Comparison of ENCODE assay signal across 29 cellular contexts in genomic region chr18:54786211-54786610, GRCh38.
"Had no signal": no experiment of that assay in that cellular context is flagged by ENCODE, and none has a peak within 500 bp of the region (broad histone marks: within the 10 kb centered on the region; RNA-seq: fewer than 3 reads in every experiment).

No MANE protein-coding gene starts in this region.

- H3K9me3 ChIP-seq: adrenal gland, body of pancreas, breast epithelium had no signal

- DNase-seq: activated B cell treated with CpG ODN at 0.5 μM for 24 hours; activated CD4-positive, alpha-beta memory T cell treated with anti-CD3 and anti-CD28 coated beads, Interleukin-2, amount 10 ng/mL, durations not matched to agents 7 days and 5 days; activated CD4-positive, alpha-beta T cell treated with anti-CD3 and anti-CD28 coated beads for 4 hours; activated CD4-positive, alpha-beta T cell treated with anti-CD3 and anti-CD28 coated beads, Interleukin-2, amount 10 ng/mL, durations not matched to agents 24 days and 14 days; activated CD4-positive, alpha-beta T cell treated with anti-CD3 and anti-CD28 coated beads, Interleukin-2, amount 50 U/mL, for 48 hours; activated CD4-positive, CD25-positive, alpha-beta regulatory T cell treated with anti-CD3 and anti-CD28 coated beads, Interleukin-2, amount 50 U/mL, for 72 hours; activated CD8-positive, alpha-beta memory T cell treated with anti-CD3 and anti-CD28 coated beads for 24 hours; activated CD8-positive, alpha-beta memory T cell treated with anti-CD3 and anti-CD28 coated beads, Interleukin-2, amount 10 ng/mL, durations not matched to agents 7 days and 5 days; activated CD8-positive, alpha-beta memory T cell treated with anti-CD3 and anti-CD28 coated beads, Interleukin-2, amount 50 U/mL, for 48 hours; activated CD8-positive, alpha-beta T cell treated with anti-CD3 and anti-CD28 coated beads, Interleukin-2, amount 10 ng/mL, durations not matched to agents 7 days and 5 days; activated effector memory CD4-positive, alpha-beta T cell treated with Interleukin-2 at 50 U/mL for 16 hours; activated gamma-delta T cell; activated naive CD4-positive, alpha-beta T cell treated with anti-CD3 and anti-CD28 coated beads, Interleukin-2, amount 10 ng/mL, durations not matched to agents 7 days and 5 days; activated naive CD4-positive, alpha-beta T cell treated with Interleukin-2 at 50 U/mL for 16 hours; activated T-cell treated with anti-CD3 and anti-CD28 coated beads, Interleukin-2, amount 50 U/mL, for 24 hours; activated T-cell treated with anti-CD3 and anti-CD28 coated beads, Interleukin-2, amount 50 U/mL, for 48 hours; adrenal gland; amniotic stem cell; aorta; body of pancreas; brain microvascular endothelial cell; central memory CD4-positive, alpha-beta T cell; T-cell; T-helper 17 cell had no signal

- H3K4me1 ChIP-seq: adrenal gland, body of pancreas, breast epithelium had no signal

- H3K4me3 ChIP-seq: adrenal gland, body of pancreas, breast epithelium had no signal

- H3K36me3 ChIP-seq: adrenal gland, brain microvascular endothelial cell, breast epithelium had no signal

- ATAC-seq: activated CD8-positive, alpha-beta memory T cell treated with anti-CD3 and anti-CD28 coated beads, Interleukin-2, amount 10 ng/mL, durations not matched to agents 7 days and 5 days; activated CD8-positive, alpha-beta T cell treated with anti-CD3 and anti-CD28 coated beads, Interleukin-2, amount 10 ng/mL, durations not matched to agents 7 days and 5 days; T-cell; T-helper 17 cell had no signal

- H3K36me3 Mint-ChIP-seq: activated CD8-positive, alpha-beta memory T cell treated with anti-CD3 and anti-CD28 coated beads, Interleukin-2, amount 10 ng/mL, durations not matched to agents 7 days and 5 days; activated naive CD4-positive, alpha-beta T cell treated with anti-CD3 and anti-CD28 coated beads, Interleukin-2, amount 10 ng/mL, durations not matched to agents 7 days and 5 days; activated naive CD4-positive, alpha-beta T cell treated with anti-CD3 and anti-CD28 coated beads, Interleukin-2, amount 50 U/mL, for 24 hours; activated naive CD8-positive, alpha-beta T cell; T-cell had no signal

- H3K9me3 Mint-ChIP-seq: activated B cell treated with CpG ODN at 0.5 μM for 24 hours; activated CD4-positive, alpha-beta T cell treated with anti-CD3 and anti-CD28 coated beads, Interleukin-2, amount 10 ng/mL, durations not matched to agents 24 days and 14 days; activated naive CD4-positive, alpha-beta T cell treated with anti-CD3 and anti-CD28 coated beads, Interleukin-2, amount 50 U/mL, for 24 hours; activated T-cell treated with anti-CD3 and anti-CD28 coated beads, Interleukin-2, amount 50 U/mL, for 24 hours; activated T-helper 2 cell treated with anti-CD3 and anti-CD28 coated beads, Interferon-gamma antibody, Interleukin-2, Interleukin-4, amounts not matched to agents 10 μg/mL and 5 μg/mL and 100 μg/mL, durations not matched to agents 14 hours and 24 hours and 36 hours had no signal

- H3K27me3 ChIP-seq: adrenal gland, body of pancreas, brain microvascular endothelial cell, breast epithelium had no signal

- H3K27me3 Mint-ChIP-seq: activated CD4-positive, alpha-beta memory T cell treated with anti-CD3 and anti-CD28 coated beads, Interleukin-2, amount 10 ng/mL, durations not matched to agents 7 days and 5 days; activated CD8-positive, alpha-beta memory T cell treated with anti-CD3 and anti-CD28 coated beads, Interleukin-2, amount 10 ng/mL, durations not matched to agents 7 days and 5 days; activated naive CD8-positive, alpha-beta T cell; activated T-cell treated with anti-CD3 and anti-CD28 coated beads, Interleukin-2, amount 50 U/mL, for 24 hours had no signal

- H3K4me1 Mint-ChIP-seq: activated naive CD4-positive, alpha-beta T cell treated with anti-CD3 and anti-CD28 coated beads, Interleukin-2, amount 50 U/mL, for 24 hours; T-cell; T-helper 17 cell had no signal

- H3K27ac Mint-ChIP-seq: activated B cell treated with CpG ODN at 0.5 μM for 24 hours; activated CD4-positive, alpha-beta memory T cell treated with anti-CD3 and anti-CD28 coated beads, Interleukin-2, amount 10 ng/mL, durations not matched to agents 7 days and 5 days; activated CD4-positive, alpha-beta T cell treated with anti-CD3 and anti-CD28 coated beads, Interleukin-2, amount 10 ng/mL, durations not matched to agents 24 days and 14 days; activated CD8-positive, alpha-beta memory T cell treated with anti-CD3 and anti-CD28 coated beads, Interleukin-2, amount 10 ng/mL, durations not matched to agents 7 days and 5 days; activated CD8-positive, alpha-beta T cell treated with anti-CD3 and anti-CD28 coated beads, Interleukin-2, amount 10 ng/mL, durations not matched to agents 7 days and 5 days; activated naive CD4-positive, alpha-beta T cell treated with anti-CD3 and anti-CD28 coated beads, Interleukin-2, amount 10 ng/mL, durations not matched to agents 7 days and 5 days; activated naive CD4-positive, alpha-beta T cell treated with anti-CD3 and anti-CD28 coated beads, Interleukin-2, amount 50 U/mL, for 24 hours; activated naive CD8-positive, alpha-beta T cell; activated T-cell treated with anti-CD3 and anti-CD28 coated beads, Interleukin-2, amount 50 U/mL, for 24 hours; activated T-helper 2 cell treated with anti-CD3 and anti-CD28 coated beads, Interferon-gamma antibody, Interleukin-2, Interleukin-4, amounts not matched to agents 10 μg/mL and 5 μg/mL and 100 μg/mL, durations not matched to agents 14 hours and 24 hours and 36 hours; T-cell; T-helper 17 cell had no signal

- H3K4me3 Mint-ChIP-seq: activated B cell treated with CpG ODN at 0.5 μM for 24 hours; activated CD4-positive, alpha-beta memory T cell treated with anti-CD3 and anti-CD28 coated beads, Interleukin-2, amount 10 ng/mL, durations not matched to agents 7 days and 5 days; activated CD4-positive, alpha-beta T cell treated with anti-CD3 and anti-CD28 coated beads, Interleukin-2, amount 10 ng/mL, durations not matched to agents 24 days and 14 days; activated CD8-positive, alpha-beta memory T cell treated with anti-CD3 and anti-CD28 coated beads, Interleukin-2, amount 10 ng/mL, durations not matched to agents 7 days and 5 days; activated CD8-positive, alpha-beta T cell treated with anti-CD3 and anti-CD28 coated beads, Interleukin-2, amount 10 ng/mL, durations not matched to agents 7 days and 5 days; activated naive CD4-positive, alpha-beta T cell treated with anti-CD3 and anti-CD28 coated beads, Interleukin-2, amount 10 ng/mL, durations not matched to agents 7 days and 5 days; activated naive CD4-positive, alpha-beta T cell treated with anti-CD3 and anti-CD28 coated beads, Interleukin-2, amount 50 U/mL, for 24 hours; activated naive CD8-positive, alpha-beta T cell; activated T-cell treated with anti-CD3 and anti-CD28 coated beads, Interleukin-2, amount 50 U/mL, for 24 hours; T-cell; T-helper 17 cell had no signal

- H3K27ac ChIP-seq: adrenal gland, body of pancreas, brain microvascular endothelial cell, breast epithelium, VCaP had no signal
